In the genomic region with DNA sequence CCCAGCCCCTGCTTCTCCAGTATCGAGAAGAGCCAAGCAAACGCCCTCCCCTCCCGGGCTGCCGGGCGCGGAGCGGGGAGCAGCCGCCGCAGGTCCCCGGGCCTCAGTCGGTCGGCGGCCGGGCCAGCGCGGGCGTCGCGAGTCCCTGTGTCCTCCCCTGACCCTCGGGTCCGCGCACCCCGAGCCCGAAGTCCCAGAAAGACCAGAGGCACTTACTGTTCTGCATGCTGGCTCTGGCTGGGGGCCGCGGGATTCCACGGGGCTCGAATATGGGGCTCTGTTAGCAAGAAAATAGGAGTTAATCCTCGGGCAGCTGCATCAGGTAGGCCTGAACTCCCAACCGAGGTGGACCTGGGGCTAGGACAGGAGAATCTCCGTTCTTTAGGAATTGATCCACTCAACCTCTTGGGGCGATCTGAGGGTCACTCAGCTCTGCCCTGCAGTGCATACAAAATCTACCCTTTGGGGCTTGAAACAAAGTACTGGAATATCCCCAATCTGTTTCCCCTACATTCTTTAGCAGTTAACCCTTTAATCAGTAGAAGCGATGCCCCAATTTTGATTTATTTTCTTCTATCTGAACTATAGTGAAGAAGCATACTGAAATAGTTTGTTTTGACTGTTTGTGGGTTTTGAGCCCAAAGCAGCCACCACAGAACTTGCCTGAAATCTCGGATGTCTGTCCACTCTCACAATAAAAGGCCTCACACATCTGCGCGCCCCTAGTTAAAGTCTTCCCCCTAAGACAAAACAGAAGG, we compare ENCODE assay signal across 24 cellular contexts. TPM values are rescaled to one million over a fixed set of nuclear protein-coding genes. Genes with fewer than 3 reads are reported as not detected.
DNase-seq lines count a peak whose midpoint lies in the region; TF ChIP-seq lines count a peak whose summit lies in the region.
"Had no signal": no experiment of that assay in that cellular context is flagged by ENCODE, and none has a peak within 500 bp of the region (broad histone marks: within the 10 kb centered on the region; RNA-seq: fewer than 3 reads in every experiment).

No MANE protein-coding gene starts in this region.

- H4K20me1 ChIP-seq in BLaER1 (peaks cover 70% of the 10 kb centered on the region), smooth muscle cell (ENCODE audit: low read depth) (peaks cover 13% of the 10 kb centered on the region)

- H3K4me2 ChIP-seq in BLaER1 (no peak overlapping the region), mesendoderm (ENCODE audit: low read length) (no peak overlapping the region), smooth muscle cell (no peak overlapping the region)

- TF ChIP-seq CTCF in smooth muscle cell (IDR thresholded peaks at IDR 0.05; ENCODE audit: borderline replicate concordance, insufficient read depth, poor library complexity, severe bottlenecking), result no peak

- H3K4ac ChIP-seq in mesendoderm (ENCODE audit: low read depth, low read length), result no peak overlapping the region

- H2AFZ ChIP-seq in smooth muscle cell (ENCODE audit: low read depth), result no peak overlapping the region

- H3F3A ChIP-seq in smooth muscle cell (ENCODE audit: low read depth), result no peaks in the 10 kb centered on the region

- H3K79me1 ChIP-seq in mesendoderm (ENCODE audit: low read length), result no peaks in the 10 kb centered on the region

- no peak overlapping the region for H3K23ac ChIP-seq in mesendoderm (ENCODE audit: low read length)

- no peak overlapping the region for H2BK120ac ChIP-seq in mesendoderm (ENCODE audit: low read depth, low read length)

- H2AK5ac ChIP-seq in mesendoderm (ENCODE audit: low read length), result no peak overlapping the region

- DNase-seq in mesendoderm (peak; percentile 13), kidney glomerular epithelial cell (lab: John Stamatoyannopoulos, UW) (no peak), smooth muscle cell (lab: John Stamatoyannopoulos, UW; ENCODE audit: unreplicated experiment) (no peak), DMS53 (lab: John Stamatoyannopoulos, UW) (no peak), NCI-H2196 (lab: John Stamatoyannopoulos, UW; ENCODE audit: unreplicated experiment) (no peak)
- DNase-seq: ACHN; activated CD4-positive, alpha-beta T cell treated with anti-CD3 and anti-CD28 coated beads for 36 hours; body of pancreas; dermis blood vessel endothelial cell; DND-41; KBM-7; kidney; MV-4-11; NCI-H2029; NCI-H524; nucleus accumbens; stimulated activated CD4-positive, alpha-beta T cell treated with anti-CD3 and anti-CD28 coated beads, Interleukin-4, amount 100 ng/mL, for 24 hours had no signal

- peak overlapping the region; percentile 30; the same call in 1 of the 2 replicates for H3K4me3 ChIP-seq in BLaER1
- peak overlapping the region; percentile 47; the same call in 1 of the 2 replicates for H3K4me3 ChIP-seq in HUES48 (ENCODE audit: low read depth, low read length)
- H3K4me3 ChIP-seq in ectodermal cell (ENCODE audit: insufficient read depth, low read depth, low read length), result peak overlapping the region; percentile 67
- no peak overlapping the region for H3K4me3 ChIP-seq in mesendoderm (ENCODE audit: low read length)
- H3K4me3 ChIP-seq in smooth muscle cell, result no peak overlapping the region
- H3K4me3 ChIP-seq: body of pancreas, SJSA1 had no signal

- no peak overlapping the region for H2BK15ac ChIP-seq in mesendoderm (replicated peaks; ENCODE audit: low read depth)

- H3K9me3 ChIP-seq in BLaER1 (peaks cover 85% of the 10 kb centered on the region), HUES48 (ENCODE audit: control insufficient read depth, insufficient read depth, low read length) (no peaks in the 10 kb centered on the region), ectodermal cell (ENCODE audit: control insufficient read depth, low read length) (no peaks in the 10 kb centered on the region), smooth muscle cell (replicated peaks; ENCODE audit: low read depth) (no peaks in the 10 kb centered on the region)
- H3K9me3 ChIP-seq: body of pancreas, SJSA1 had no signal

- H3K56ac ChIP-seq in mesendoderm (ENCODE audit: low read length), result no peak overlapping the region

- H3K36me3 ChIP-seq in BLaER1 (no peaks in the 10 kb centered on the region), HUES48 (ENCODE audit: control insufficient read depth, insufficient read depth, low read length) (no peaks in the 10 kb centered on the region), ectodermal cell (ENCODE audit: control insufficient read depth, insufficient read depth, low read length) (no peaks in the 10 kb centered on the region), mesendoderm (ENCODE audit: control insufficient read depth, insufficient read depth, low read length) (no peaks in the 10 kb centered on the region), smooth muscle cell (ENCODE audit: low read depth) (no peaks in the 10 kb centered on the region)
- H3K36me3 ChIP-seq: SJSA1 had no signal

- H3K27ac ChIP-seq in BLaER1, result no peak overlapping the region
- no peak overlapping the region for H3K27ac ChIP-seq in HUES48 (ENCODE audit: low read depth, low read length)
- no peak overlapping the region for H3K27ac ChIP-seq in ectodermal cell (ENCODE audit: insufficient read depth, low read depth, low read length, poor library complexity, severe bottlenecking)
- no peak overlapping the region for H3K27ac ChIP-seq in mesendoderm (ENCODE audit: low read depth, low read length)
- H3K27ac ChIP-seq in smooth muscle cell (ENCODE audit: low read depth), result no peak overlapping the region
- H3K27ac ChIP-seq: body of pancreas, SJSA1 had no signal

- 5% methylated on average over 36 of the region's 36 CpGs for WGBS in ectodermal cell, 2 experiments
- no CpG with 5 or more reads among the region's 36 CpGs for WGBS in mesendoderm (ENCODE audit: extremely low coverage, insufficient coverage, low lambda C conversion rate)
- WGBS in smooth muscle cell (ENCODE audit: low lambda C conversion rate), result 6% methylated on average over 36 of the region's 36 CpGs

- H3K27me3 ChIP-seq in BLaER1 (peaks cover 100% of the 10 kb centered on the region), HUES48 (ENCODE audit: control insufficient read depth, insufficient read depth, low read length) (peaks cover 100% of the 10 kb centered on the region), ectodermal cell (ENCODE audit: control insufficient read depth, insufficient read depth, low read length, poor library complexity, severe bottlenecking) (peaks cover 100% of the 10 kb centered on the region), mesendoderm (ENCODE audit: insufficient read depth, low read length, poor library complexity) (peaks cover 85% of the 10 kb centered on the region), smooth muscle cell (ENCODE audit: low read depth) (peaks cover 100% of the 10 kb centered on the region)

- H3K4me1 ChIP-seq in BLaER1 (0 out of 2 replicates have a peak, but pooled peaks cover 6% of the 10 kb centered on the region), HUES48 (ENCODE audit: control insufficient read depth, insufficient read depth, low read length) (peaks cover 75% of the 10 kb centered on the region), ectodermal cell (ENCODE audit: control insufficient read depth, insufficient read depth, low read length) (peaks cover 36% of the 10 kb centered on the region), mesendoderm (ENCODE audit: control insufficient read depth, low read depth, low read length) (peaks cover 6% of the 10 kb centered on the region), smooth muscle cell (ENCODE audit: low read depth) (peaks cover 72% of the 10 kb centered on the region)

- no peak overlapping the region for H2BK5ac ChIP-seq in mesendoderm (ENCODE audit: low read length)

- H3K18ac ChIP-seq in mesendoderm (ENCODE audit: low read length), result no peak overlapping the region

- no peaks in the 10 kb centered on the region for H3K79me2 ChIP-seq in mesendoderm (ENCODE audit: control insufficient read depth, insufficient read depth, low read length)
- no peaks in the 10 kb centered on the region for H3K79me2 ChIP-seq in smooth muscle cell (ENCODE audit: low read depth)

- H4K5ac ChIP-seq in mesendoderm (ENCODE audit: low read length), result no peak overlapping the region

- H4K8ac ChIP-seq in mesendoderm (ENCODE audit: low read depth, low read length), result no peak overlapping the region

- H3K9ac ChIP-seq in BLaER1, result no peak overlapping the region
- H3K9ac ChIP-seq in HUES48 (ENCODE audit: low read depth, low read length), result no peak overlapping the region
- no peak overlapping the region for H3K9ac ChIP-seq in mesendoderm (ENCODE audit: low read length)
- H3K9ac ChIP-seq in smooth muscle cell (ENCODE audit: low read depth), result no peak overlapping the region

RNA-seq across cellular contexts. Expression of gene PAX6, which starts 4.8 kb away (rescaled TPM):
- 114 TPM for polyA plus RNA-seq in ectodermal cell (2013, experiment 1 of 4)
- 182 TPM for polyA plus RNA-seq in ectodermal cell (2013, experiment 2 of 4)
- 124 TPM for polyA plus RNA-seq in ectodermal cell (2013, experiment 3 of 4)
- 170 TPM for polyA plus RNA-seq in ectodermal cell (2013, experiment 4 of 4)
- polyA plus RNA-seq in mesendoderm (2013, experiment 1 of 2), result 0.32 TPM
- polyA plus RNA-seq in mesendoderm (2013, experiment 2 of 2), result 0.24 TPM
- total RNA-seq in smooth muscle cell, result not detected in 2 replicates
- polyA plus RNA-seq in smooth muscle cell, result 0.31 TPM in 1 of 2 replicates, not detected in the other
- total RNA-seq: CD8-positive, alpha-beta T cell; dermis blood vessel endothelial cell; kidney; mesothelial cell of epicardium; subcutaneous adipose tissue had no signal

Comparison
In these comparisons a context has a peak if more than half of its experiments do, and no peak if none do; other contexts are left out.
1. H3K4me3 ChIP-seq: peak in BLaER1 (single experiment), HUES48 (single experiment) and ectodermal cell (single experiment); none in mesendoderm (single experiment) and smooth muscle cell (single experiment).